Comparison of ENCODE assay signal across 18 cellular contexts in the genomic region with DNA sequence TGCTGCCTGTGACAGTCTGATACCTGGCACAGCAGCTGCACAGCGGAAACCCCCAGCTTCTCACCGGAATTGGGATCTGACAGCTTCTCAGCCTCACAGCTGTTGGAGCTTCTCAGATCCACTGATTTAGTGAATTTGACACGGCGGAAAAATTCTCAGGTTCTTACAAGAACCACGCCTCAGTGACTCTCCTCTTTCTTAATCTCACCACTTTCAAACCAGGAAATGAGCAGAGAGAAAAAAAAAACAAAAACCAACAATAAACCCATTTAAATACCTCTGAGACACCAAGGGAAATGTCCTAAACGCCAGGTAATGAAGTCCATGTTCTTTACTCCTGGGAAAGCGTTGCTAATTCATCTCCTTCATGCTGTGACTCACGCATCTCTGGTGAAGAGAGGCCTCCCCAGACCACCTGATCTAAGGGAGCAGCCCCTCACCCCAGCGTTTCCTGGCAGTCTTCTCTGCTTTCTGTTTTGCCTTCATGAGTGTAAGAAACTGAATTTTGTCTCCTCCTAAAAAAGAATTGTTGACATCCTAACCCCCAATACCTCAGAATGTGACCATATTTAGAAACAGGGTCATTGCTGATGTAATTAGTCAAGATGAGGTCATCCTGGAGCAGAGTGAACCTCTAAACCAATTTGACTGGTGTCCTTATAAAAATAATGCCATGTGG. TPM values are rescaled to one million over a fixed set of nuclear protein-coding genes. Genes with fewer than 3 reads are reported as not detected.
DNase-seq lines count a peak whose midpoint lies in the region; ATAC-seq and TF ChIP-seq lines count a peak whose summit lies in the region.
"Had no signal": no experiment of that assay in that cellular context is flagged by ENCODE, and none has a peak within 500 bp of the region (broad histone marks: within the 10 kb centered on the region; RNA-seq: fewer than 3 reads in every experiment).

No MANE protein-coding gene starts in this region.

- 0 out of 3 replicates have a peak, but pooled peaks have one; percentile 40 for ATAC-seq in RWPE2 (ENCODE audit: low read depth)
- ATAC-seq in HG02870 (IDR thresholded peaks at IDR 0.05; ENCODE audit: unreplicated experiment), result no peak
- ATAC-seq: body of pancreas, left ventricle myocardium superior had no signal

- intact Hi-C loops in transverse colon (cut with DNase I; ENCODE audit: low total_unique reads), result no loop called here

- TF ChIP-seq CTCF in RWPE2 (IDR thresholded peaks at IDR 0.05; ENCODE audit: poor library complexity, severe bottlenecking) (no peak), kidney epithelial cell (IDR thresholded peaks at IDR 0.05; ENCODE audit: insufficient read depth, low read length, poor library complexity, severe bottlenecking) (no peak), transverse colon (IDR thresholded peaks at IDR 0.05) (no peak)

- in situ Hi-C loops in transverse colon (cut with MboI; ENCODE audit: low pct_ligation_motif_present in 1 of 4, low pct_unique_long_range_greater_than_20kb in 1 of 4, low sequenced_read_pairs in 3 of 4), result no loop called here

- WGBS in transverse colon (ENCODE audit: low coverage in 1 of 2), 2 donors, result 21 to 27% methylated on average over 8 to 9 of the region's 9 CpGs

- H3K36me3 ChIP-seq in RWPE2 (ENCODE audit: low read depth) (no peaks in the 10 kb centered on the region), kidney epithelial cell (ENCODE audit: control insufficient read depth, insufficient read depth, low read length) (no peaks in the 10 kb centered on the region), transverse colon (no peaks in the 10 kb centered on the region)
- H3K36me3 ChIP-seq: prostate gland had no signal

- TF ChIP-seq EP300 in transverse colon (IDR thresholded peaks at IDR 0.05; ENCODE audit: low read depth), result no peak

- H3K9me3 ChIP-seq in RWPE2 (ENCODE audit: severe bottlenecking) (no peaks in the 10 kb centered on the region), transverse colon (no peaks in the 10 kb centered on the region)
- H3K9me3 ChIP-seq: body of pancreas, prostate gland had no signal

- DNase-seq in H4 (ENCODE audit: low spot score) (peak; percentile 84), RWPE2 (ENCODE audit: low spot score) (no peak), kidney epithelial cell (ENCODE audit: low read depth) (peak; percentile 41), transverse colon (no peak), NCI-H1048 (lab: John Stamatoyannopoulos, UW) (no peak), COLO668 (lab: John Stamatoyannopoulos, UW; ENCODE audit: unreplicated experiment) (no peak)
- DNase-seq: activated CD4-positive, CD25-positive, alpha-beta regulatory T cell treated with anti-CD3 and anti-CD28 coated beads, Interleukin-2, amount 50 U/mL, for 72 hours; activated CD8-positive, alpha-beta memory T cell treated with anti-CD3 and anti-CD28 coated beads, Interleukin-2, amount 50 U/mL, for 4 hours; activated naive CD4-positive, alpha-beta T cell treated with anti-CD3 and anti-CD28 coated beads, Interleukin-2, amount 50 U/mL, for 16 hours; body of pancreas; dermis blood vessel endothelial cell; GOT3; hypothalamus; left ventricle myocardium superior; T-helper 2 cell had no signal

- H3K4me1 ChIP-seq in RWPE2 (ENCODE audit: insufficient read depth, poor library complexity, severe bottlenecking) (no peaks in the 10 kb centered on the region), transverse colon (peaks cover 5 to 23% (median 6%) of the 10 kb centered on the region in 4 donors)
- H3K4me1 ChIP-seq: prostate gland had no signal

- H3K4me3 ChIP-seq in RWPE2 (ENCODE audit: severe bottlenecking) (no peak overlapping the region), kidney epithelial cell (ENCODE audit: low read depth, low read length) (no peak overlapping the region), transverse colon (no peak overlapping the region)
- H3K4me3 ChIP-seq: body of pancreas, prostate gland had no signal

- H3K27ac ChIP-seq in RWPE2 (ENCODE audit: poor library complexity, severe bottlenecking) (no peak overlapping the region), transverse colon (peak overlapping the region; percentile 81 to 88 (median 84))

- H3K27me3 ChIP-seq in RWPE2 (ENCODE audit: insufficient read depth, poor library complexity, severe bottlenecking) (no peaks in the 10 kb centered on the region), kidney epithelial cell (ENCODE audit: control insufficient read depth, insufficient read depth, low read length) (no peaks in the 10 kb centered on the region), transverse colon (no peaks in the 10 kb centered on the region)
- H3K27me3 ChIP-seq: body of pancreas had no signal

- no peak for TF ChIP-seq POLR2A in transverse colon (IDR thresholded peaks at IDR 0.05)

RNA-seq across cellular contexts. Expression of a gene that starts 15.9 kb away (rescaled TPM):
- total RNA-seq in H4 (2014; rRNA removed; shearing (Covaris generic)), result not detected in 2 replicates
- total RNA-seq in kidney epithelial cell (not detected in 2 replicates), transverse colon (not detected)
- total RNA-seq: body of pancreas, dermis blood vessel endothelial cell, fibroblast of lung, left ventricle myocardium superior had no signal

RNA-seq across cellular contexts. Expression of a gene that starts 24.4 kb away (rescaled TPM):
- total RNA-seq in H4 (2014; rRNA removed; shearing (Covaris generic)), result 3.2 and 3.8 TPM in 2 replicates
- 87.8 and 96.0 TPM in 2 replicates for total RNA-seq in kidney epithelial cell
- total RNA-seq in transverse colon, result 100 to 1,000 TPM; 321 to 814 (median 393) TPM
- total RNA-seq: fibroblast of lung had no signal

Comparison
In these comparisons a context has a peak if more than half of its experiments do, and no peak if none do; other contexts are left out.
1. DNase-seq: peak in H4 (single experiment) and kidney epithelial cell (single experiment); none in RWPE2 (single experiment), transverse colon (single experiment), NCI-H1048 (single experiment) and COLO668 (single experiment).
2. RNA of a gene that starts 24.4 kb away (total RNA-seq): 321 to 814 TPM in transverse colon and 87.8 to 96.0 TPM in kidney epithelial cell; 3.2 to 3.8 TPM in H4; every median in the first group is over 10 times any median in the second.